In genomic region chr1:36157115-36157903, GRCh38 we compare ENCODE assay signal across 8 cellular contexts. TPM values are rescaled to one million over a fixed set of nuclear protein-coding genes. Genes with fewer than 3 reads are reported as not detected.
DNase-seq lines count a peak whose midpoint lies in the region; ATAC-seq and TF ChIP-seq lines count a peak whose summit lies in the region.

No MANE protein-coding gene starts in this region.

- no peak overlapping the region for H2AFZ ChIP-seq in Karpas-422 (ENCODE audit: low read length)

- in situ Hi-C loops in ACHN (cut with HindIII; ENCODE audit: low pct_ligation_motif_present, low pct_unique_long_range_greater_than_20kb, low sequenced_read_pairs): no loop called here

- no peak for ATAC-seq in GM21423 (IDR thresholded peaks at IDR 0.05; ENCODE audit: unreplicated experiment)

- H3K4me3 ChIP-seq in AG10803 (ENCODE audit: low read length): peak overlapping the region; percentile 91
- H3K4me3 ChIP-seq in Karpas-422 (ENCODE audit: low read length): peak overlapping the region; percentile 98
- H3K4me3 ChIP-seq in ascending aorta: peak overlapping the region; percentile 95 to 100

- H3K4me1 ChIP-seq in Karpas-422 (ENCODE audit: low read length) (peaks cover 58% of the 10 kb centered on the region), ascending aorta (peaks cover 35 to 47% of the 10 kb centered on the region in 2 donors)

- 0 out of 2 replicates have a peak, but pooled peaks cover 6% of the 10 kb centered on the region for H3K36me3 ChIP-seq in Karpas-422 (ENCODE audit: insufficient read depth, low read length)
- peaks cover 0 to 2% of the 10 kb centered on the region in 2 donors for H3K36me3 ChIP-seq in ascending aorta

- no peak for TF ChIP-seq CTCF in AG10803 (conservative IDR thresholded peaks at IDR 0.05; ENCODE audit: low read length)
- no peak for TF ChIP-seq CTCF in ascending aorta (IDR thresholded peaks at IDR 0.05)

- H3K27me3 ChIP-seq in Karpas-422 (ENCODE audit: low read length) (no peaks in the 10 kb centered on the region), ascending aorta (no peaks in the 10 kb centered on the region), layer of hippocampus (ENCODE audit: control insufficient read depth, insufficient read depth, low read length) (no peaks in the 10 kb centered on the region)

- H3K79me2 ChIP-seq in Karpas-422 (ENCODE audit: low read length): peaks cover 61% of the 10 kb centered on the region

- H3K9me2 ChIP-seq in Karpas-422 (replicated peaks; ENCODE audit: insufficient read depth, low read length): no peaks in the 10 kb centered on the region

- DNase-seq in AG10803 (ENCODE audit: low read depth) (no peak), Karpas-422 (no peak), ascending aorta (ENCODE audit: low spot score in 2 of 2) (no peak), superior temporal gyrus (ENCODE audit: extremely low spot score) (peak; percentile 40), ACHN (no peak), RPMI8226 (no peak)

- H3K4me2 ChIP-seq in Karpas-422 (ENCODE audit: low read depth, low read length, poor library complexity, severe bottlenecking): peak overlapping the region; percentile 92

- H3K9me3 ChIP-seq in Karpas-422 (ENCODE audit: low read length): no peaks in the 10 kb centered on the region
- no peaks in the 10 kb centered on the region for H3K9me3 ChIP-seq in ascending aorta

- H3K27ac ChIP-seq in Karpas-422 (ENCODE audit: low read length) (peak overlapping the region; percentile 81), ascending aorta (peak overlapping the region; percentile 98 to 100), layer of hippocampus (ENCODE audit: low read depth, low read length) (peak overlapping the region; percentile 100)

- peaks cover 18% of the 10 kb centered on the region for H4K20me1 ChIP-seq in Karpas-422 (ENCODE audit: insufficient read depth, low read depth, low read length)

- peak overlapping the region; percentile 99 for H3K9ac ChIP-seq in Karpas-422 (ENCODE audit: low read length)

- intact Hi-C loops in ascending aorta (cut with DNase I): loop anchor here (2.0 to 10.0 kb wide), 2 partner anchors 31 to 227 kb away; partner anchors contain the start of gene STK40

RNA-seq across cellular contexts. Expression of gene MAP7D1, which starts 1.3 kb away (rescaled TPM):
- total RNA-seq in Karpas-422 (2014; rRNA removed; shearing (Covaris generic); ENCODE audit: low replicate concordance): 24.1 and 87.3 TPM in 2 replicates
- 209 TPM for total RNA-seq in ascending aorta

RNA-seq across cellular contexts. Expression of gene TRAPPC3, which starts 8.0 kb away (rescaled TPM):
- 46.7 and 81.0 TPM in 2 replicates for total RNA-seq in Karpas-422 (2014; rRNA removed; shearing (Covaris generic); ENCODE audit: low replicate concordance)
- 52.0 TPM for total RNA-seq in ascending aorta

RNA-seq across cellular contexts. Expression of gene COL8A2, which starts 32.3 kb away (rescaled TPM):
- 0.04 TPM in 1 of 2 replicates, not detected in the other for total RNA-seq in Karpas-422 (2014; rRNA removed; shearing (Covaris generic); ENCODE audit: low replicate concordance)
- 41.7 TPM for total RNA-seq in ascending aorta

Comparison
In these comparisons a context has a peak if more than half of its experiments do, and no peak if none do; other contexts are left out.
1. RNA of gene COL8A2, which starts 32.3 kb away (total RNA-seq): 41.7 TPM in ascending aorta (single experiment); 0.04 TPM in Karpas-422; every median in the first group is over 10 times any median in the second.
2. Peak in every context shown above with its lines, with median percentiles within 50 percentile points of each other: H3K4me3 ChIP-seq and H3K27ac ChIP-seq.